19 cellular contexts compared by ENCODE assay signal in the genomic region with DNA sequence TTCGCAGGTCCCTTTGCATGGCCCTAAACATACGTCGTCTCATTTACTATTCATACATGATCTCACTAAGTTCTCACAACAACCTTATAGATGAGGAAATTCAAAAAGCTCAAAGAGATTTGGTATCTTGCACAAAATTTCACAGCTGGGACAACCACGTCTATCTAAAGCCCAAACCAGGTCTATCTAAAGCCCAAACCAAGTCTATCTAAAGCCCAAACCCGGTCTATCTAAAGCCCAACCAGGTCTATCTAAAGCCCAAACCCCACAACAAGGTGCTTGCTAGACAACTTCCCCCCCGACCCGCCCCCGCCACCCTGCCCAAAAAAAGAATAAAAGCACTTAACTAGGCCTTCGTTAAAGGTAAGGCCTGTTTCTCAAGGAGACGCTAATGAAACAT.
DNase-seq lines count a peak whose midpoint lies in the region; ATAC-seq and TF ChIP-seq lines count a peak whose summit lies in the region.
"Had no signal": no experiment of that assay in that cellular context is flagged by ENCODE, and none has a peak within 500 bp of the region (broad histone marks: within the 10 kb centered on the region; RNA-seq: fewer than 3 reads in every experiment).

No MANE protein-coding gene starts in this region.

- no peaks in the 10 kb centered on the region for H3K9me3 Mint-ChIP-seq in GM23338
- no peaks in the 10 kb centered on the region for H3K9me3 Mint-ChIP-seq in endothelial cell (ENCODE audit: unreplicated experiment)
- H3K9me3 Mint-ChIP-seq: CD4-positive, alpha-beta memory T cell; HFFc6 had no signal

- peaks cover 59% of the 10 kb centered on the region for H3K4me1 ChIP-seq in BLaER1
- peaks cover 5% of the 10 kb centered on the region; the same call in 1 of the 2 replicates for H3K4me1 ChIP-seq in GM23338 (ENCODE audit: insufficient read depth)
- peaks cover 75% of the 10 kb centered on the region for H3K4me1 ChIP-seq in Loucy (ENCODE audit: insufficient read depth, low read length, poor library complexity, severe bottlenecking)
- no peaks in the 10 kb centered on the region for H3K4me1 ChIP-seq in prostate gland (replicated peaks)
- H3K4me1 ChIP-seq: HAP-1 had no signal

- H3K27ac ChIP-seq in BLaER1, result no peak overlapping the region
- no peak overlapping the region for H3K27ac ChIP-seq in GM23338 (ENCODE audit: low read depth)
- H3K27ac ChIP-seq in prostate gland, result no peak overlapping the region

- H3K9me3 ChIP-seq in BLaER1, result no peaks in the 10 kb centered on the region
- no peaks in the 10 kb centered on the region for H3K9me3 ChIP-seq in Loucy (ENCODE audit: insufficient read depth, low read depth, low read length)
- H3K9me3 ChIP-seq in prostate gland, result no peaks in the 10 kb centered on the region
- H3K9me3 ChIP-seq: HAP-1 had no signal

- ATAC-seq in GM23338 (no peak), HG03159 (IDR thresholded peaks at IDR 0.05; ENCODE audit: unreplicated experiment) (no peak)

- no peak for TF ChIP-seq POLR2A in prostate gland (IDR thresholded peaks at IDR 0.05)

- DNase-seq in GM23338 (ENCODE audit: low spot score) (no peak), endothelial cell (ENCODE audit: low spot score) (no peak), prostate gland (ENCODE audit: low spot score) (no peak), H4 (ENCODE audit: low spot score) (no peak), DMS114 treated with DMSO at 0.1 percent for 48 hours (lab: John Stamatoyannopoulos, UW; ENCODE audit: unreplicated experiment) (no peak)
- DNase-seq: 8988T; AML-193; C1 segment of cervical spinal cord; CD4-positive, alpha-beta memory T cell; DMS153; DMS79 treated with DMSO at 0.1 percent for 48 hours; EL; GDM1; GOT3; HFFc6 had no signal

- H3K4me2 ChIP-seq in BLaER1 (peak overlapping the region; percentile 87), GM23338 (no peak overlapping the region), Loucy (ENCODE audit: low read depth, low read length, poor library complexity, severe bottlenecking) (peak overlapping the region; percentile 69)

- no peak for TF ChIP-seq CTCF in GM23338 (conservative IDR thresholded peaks at IDR 0.05; ENCODE audit: low read depth in 2 of 2)
- no peak for TF ChIP-seq CTCF in Loucy (conservative IDR thresholded peaks at IDR 0.05; ENCODE audit: low read length)
- TF ChIP-seq CTCF in endothelial cell (IDR thresholded peaks at IDR 0.05; ENCODE audit: unreplicated experiment), result no peak
- no peak for TF ChIP-seq CTCF in prostate gland (IDR thresholded peaks at IDR 0.05)

- no peak overlapping the region for H2AFZ ChIP-seq in GM23338
- H2AFZ ChIP-seq in Loucy (ENCODE audit: low read length), result no peak overlapping the region

- H3K79me2 ChIP-seq in GM23338 (replicated peaks; ENCODE audit: insufficient read depth) (no peaks in the 10 kb centered on the region), Loucy (ENCODE audit: insufficient read depth, low read length) (no peaks in the 10 kb centered on the region)

- no peak overlapping the region for H3K4me3 Mint-ChIP-seq in GM23338
- no peak overlapping the region for H3K4me3 Mint-ChIP-seq in endothelial cell (ENCODE audit: unreplicated experiment)
- H3K4me3 Mint-ChIP-seq: CD4-positive, alpha-beta memory T cell; HFFc6 had no signal

- intact Hi-C loops in prostate gland (cut with DNase I), result no loop called here

- H3K9ac ChIP-seq in BLaER1 (no peak overlapping the region), Loucy (ENCODE audit: low read depth, low read length, poor library complexity, severe bottlenecking) (no peak overlapping the region)

- H3K36me3 ChIP-seq in BLaER1 (peaks cover 52% of the 10 kb centered on the region), GM23338 (ENCODE audit: insufficient read depth) (no peaks in the 10 kb centered on the region), Loucy (ENCODE audit: insufficient read depth, low read length) (no peaks in the 10 kb centered on the region; the same call in 1 of the 2 replicates), prostate gland (no peaks in the 10 kb centered on the region)

- H3K36me3 Mint-ChIP-seq in GM23338 (ENCODE audit: low read depth) (peaks cover 15% of the 10 kb centered on the region), endothelial cell (ENCODE audit: low read depth, unreplicated experiment) (peaks cover 22% of the 10 kb centered on the region)

- peaks cover 12% of the 10 kb centered on the region; the same call in 1 of the 2 replicates for H4K20me1 ChIP-seq in BLaER1
- no peaks in the 10 kb centered on the region for H4K20me1 ChIP-seq in GM23338 (replicated peaks; ENCODE audit: insufficient read depth)
- H4K20me1 ChIP-seq in Loucy (ENCODE audit: insufficient read depth, low read length, poor library complexity, severe bottlenecking), result no peaks in the 10 kb centered on the region

- H3K4me1 Mint-ChIP-seq in GM23338 (peaks cover 20% of the 10 kb centered on the region), endothelial cell (ENCODE audit: unreplicated experiment) (peaks cover 46% of the 10 kb centered on the region)
- H3K4me1 Mint-ChIP-seq: CD4-positive, alpha-beta memory T cell had no signal

- H3K27me3 Mint-ChIP-seq in GM23338 (ENCODE audit: insufficient read depth, low read depth, poor library complexity) (no peaks in the 10 kb centered on the region), endothelial cell (ENCODE audit: unreplicated experiment) (peaks cover 3% of the 10 kb centered on the region)
- H3K27me3 Mint-ChIP-seq: CD4-positive, alpha-beta memory T cell had no signal

- H3K4me3 ChIP-seq in BLaER1 (no peak overlapping the region), GM23338 (no peak overlapping the region), Loucy (ENCODE audit: low read length, poor library complexity, severe bottlenecking) (no peak overlapping the region), prostate gland (no peak overlapping the region)
- H3K4me3 ChIP-seq: HAP-1 had no signal

- WGBS in prostate gland, result 93% methylated on average over 10 of the region's 10 CpGs

- no peaks in the 10 kb centered on the region for H3F3A ChIP-seq in GM23338 (replicated peaks; ENCODE audit: low read depth)
- H3F3A ChIP-seq in Loucy (ENCODE audit: low read depth), result no peaks in the 10 kb centered on the region

- no peaks in the 10 kb centered on the region for H3K27me3 ChIP-seq in BLaER1
- H3K27me3 ChIP-seq in GM23338 (ENCODE audit: insufficient read depth), result no peaks in the 10 kb centered on the region
- no peaks in the 10 kb centered on the region for H3K27me3 ChIP-seq in Loucy (ENCODE audit: insufficient read depth, low read length, poor library complexity, severe bottlenecking)
- no peaks in the 10 kb centered on the region for H3K27me3 ChIP-seq in prostate gland (replicated peaks; ENCODE audit: insufficient read depth)

- H3K9me2 ChIP-seq in GM23338 (ENCODE audit: insufficient read depth), result no peaks in the 10 kb centered on the region
- H3K9me2 ChIP-seq in Loucy (replicated peaks; ENCODE audit: low read depth, low read length), result no peaks in the 10 kb centered on the region

- H3K27ac Mint-ChIP-seq in GM23338 (peak overlapping the region; percentile 32; the same call in 1 of the 2 replicates), endothelial cell (ENCODE audit: unreplicated experiment) (peak overlapping the region; percentile 48)
- H3K27ac Mint-ChIP-seq: CD4-positive, alpha-beta memory T cell; HFFc6 had no signal

TF ChIP-seq in GM23338, 12 proteins besides CTCF, POLR2A, EP300 and RAD21 (continues in another document):
- TF ChIP-seq EZH2 (IDR thresholded peaks at IDR 0.05; ENCODE audit: low read depth, unreplicated experiment) (no peak), JUNB (IDR thresholded peaks at IDR 0.05; ENCODE audit: unreplicated experiment) (no peak), CREB1 (CRISPR knock-in tag; IDR thresholded peaks at IDR 0.05; ENCODE audit: low read depth) (no peak), POLR2AphosphoS5 (IDR thresholded peaks at IDR 0.05; ENCODE audit: low read depth) (no peak), REST (IDR thresholded peaks at IDR 0.05; ENCODE audit: unreplicated experiment) (no peak), EZH2phosphoT487 (IDR thresholded peaks at IDR 0.05; ENCODE audit: unreplicated experiment) (no peak), ZNF331 (CRISPR knock-in tag; IDR thresholded peaks at IDR 0.05; ENCODE audit: low read depth) (no peak), STAT1 (IDR thresholded peaks at IDR 0.05; ENCODE audit: unreplicated experiment) (no peak)
- TF ChIP-seq, protein P1, sequence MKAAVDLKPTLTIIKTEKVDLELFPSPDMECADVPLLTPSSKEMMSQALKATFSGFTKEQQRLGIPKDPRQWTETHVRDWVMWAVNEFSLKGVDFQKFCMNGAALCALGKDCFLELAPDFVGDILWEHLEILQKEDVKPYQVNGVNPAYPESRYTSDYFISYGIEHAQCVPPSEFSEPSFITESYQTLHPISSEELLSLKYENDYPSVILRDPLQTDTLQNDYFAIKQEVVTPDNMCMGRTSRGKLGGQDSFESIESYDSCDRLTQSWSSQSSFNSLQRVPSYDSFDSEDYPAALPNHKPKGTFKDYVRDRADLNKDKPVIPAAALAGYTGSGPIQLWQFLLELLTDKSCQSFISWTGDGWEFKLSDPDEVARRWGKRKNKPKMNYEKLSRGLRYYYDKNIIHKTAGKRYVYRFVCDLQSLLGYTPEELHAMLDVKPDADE (IDR thresholded peaks at IDR 0.05), result no peak
